8 cellular contexts compared by ENCODE assay signal in genomic region chr19:14405758-14406644, GRCh38. TPM values are rescaled to one million over a fixed set of nuclear protein-coding genes. Genes with fewer than 3 reads are reported as not detected.
DNase-seq lines count a peak whose midpoint lies in the region; ATAC-seq and TF ChIP-seq lines count a peak whose summit lies in the region.

No MANE protein-coding gene starts in this region.

- CTCF ChIA-PET in CD4-positive, alpha-beta T cell (lab: Charles Lee): interaction anchor here (0.6 to 11.4 kb wide), 12 partner anchors 9 to 269 kb away, joined by 3 to 93 read pairs (median 4); partner anchors contain the start of genes ADGRE5 and ASF1B
- CTCF ChIA-PET in IMR-90 (lab: Yijun Ruan, JAX): interaction anchor here (0.6 to 1.6 kb wide), 6 partner anchors 8 to 269 kb away, joined by 3 to 7 read pairs (median 4); partner anchors contain the start of gene ASF1B

- H3K9me1 ChIP-seq in IMR-90 (ENCODE audit: insufficient read depth, low read length): peaks cover 6% of the 10 kb centered on the region; the same call in 1 of the 2 replicates

- TF ChIP-seq CTCF in CD4-positive, alpha-beta T cell (IDR thresholded peaks at IDR 0.05): peak; percentile 85
- peak; percentile 83 for TF ChIP-seq CTCF in IMR-90 (conservative IDR thresholded peaks at IDR 0.05; ENCODE audit: low read depth, low read length)
- peak; percentile 77 for TF ChIP-seq CTCF in fibroblast of the aortic adventitia (IDR thresholded peaks at IDR 0.05; ENCODE audit: insufficient read depth, low read length)
- TF ChIP-seq CTCF in nephron progenitor cell (IDR thresholded peaks at IDR 0.05): peak; percentile 95

- no peak for TF ChIP-seq POLR2A in IMR-90 (IDR thresholded peaks at IDR 0.05; ENCODE audit: low read depth, low read length)

- peak overlapping the region; percentile 93 for H2AK9ac ChIP-seq in IMR-90 (replicated peaks; ENCODE audit: low read depth, low read length, poor library complexity)

- H3K4me3 ChIP-seq in IMR-90 (ENCODE audit: insufficient read depth, low read depth, low read length): peak overlapping the region; percentile 7; the same call in 1 of the 2 replicates
- no peak overlapping the region for H3K4me3 ChIP-seq in fibroblast of the aortic adventitia (ENCODE audit: low read depth, low read length)

- H3K14ac ChIP-seq in IMR-90 (replicated peaks; ENCODE audit: low read depth, low read length): no peak overlapping the region

- H3K4ac ChIP-seq in IMR-90 (ENCODE audit: low read depth, low read length): no peak overlapping the region

- intact Hi-C loops in CD4-positive, alpha-beta T cell (cut with DNase I, micrococcal nuclease): loop anchor here (1.0 to 2.0 kb wide), 4 partner anchors 45 to 270 kb away; partner anchors contain the start of gene ASF1B (in 2 of the 2)
- intact Hi-C loops in IMR-90 (cut with micrococcal nuclease): loop anchor here (1.0 to 2.0 kb wide), 2 partner anchors 206 to 257 kb away; no protein-coding TSS in a partner anchor
- intact Hi-C loops in activated T-helper 2 cell treated with anti-CD3 and anti-CD28 coated beads, Interferon-gamma antibody, Interleukin-2, Interleukin-4, amounts not matched to agents 10 μg/mL and 5 μg/mL and 100 μg/mL, durations not matched to agents 14 hours and 24 hours and 36 hours (cut with micrococcal nuclease): loop anchor here (1.0 kb wide), 1 partner anchor 45 kb away; no protein-coding TSS in a partner anchor

- H3K56ac ChIP-seq in IMR-90 (ENCODE audit: extremely low read depth, insufficient read depth, low read length): no peak overlapping the region

- H3K23ac ChIP-seq in IMR-90 (ENCODE audit: low read depth, low read length): no peak overlapping the region; the same call in 1 of the 2 replicates

- 22% methylated on average over 19 of the region's 61 CpGs; no CpG with 5 or more reads in 1 of the 2 experiments for WGBS in IMR-90 (ENCODE audit: extremely low coverage in 2 of 2, insufficient read length in 1 of 2), 2 experiments

- no peaks in the 10 kb centered on the region for H3K9me3 Mint-ChIP-seq in CD4-positive, alpha-beta T cell
- H3K9me3 Mint-ChIP-seq in activated T-helper 2 cell treated with anti-CD3 and anti-CD28 coated beads, Interferon-gamma antibody, Interleukin-2, Interleukin-4, amounts not matched to agents 10 μg/mL and 5 μg/mL and 100 μg/mL, durations not matched to agents 14 hours and 24 hours and 36 hours: no peaks in the 10 kb centered on the region
- no peaks in the 10 kb centered on the region for H3K9me3 Mint-ChIP-seq in nephron progenitor cell

- POLR2A ChIA-PET in CD4-positive, alpha-beta T cell (lab: Charles Lee): interaction anchor here (0.6 to 3.9 kb wide), 15 partner anchors 12 to 738 kb away, joined by 3 to 33 read pairs (median 7); partner anchors contain the start of genes ADGRE5 and ASF1B
- POLR2A ChIA-PET in IMR-90 (lab: Charles Lee; ENCODE audit: unreplicated experiment): no interaction called here

- H3K18ac ChIP-seq in IMR-90 (ENCODE audit: low read depth, low read length): no peak overlapping the region

- in situ Hi-C loops in IMR-90 (cut with MboI; ENCODE audit: low sequenced_read_pairs): no loop called here

- DNase-seq in CD4-positive, alpha-beta T cell: peak; percentile 78 to 90 (median 85)
- DNase-seq in IMR-90: peak; percentile 73
- peak; percentile 51 for DNase-seq in RPMI7951 (ENCODE audit: low read depth)
- DNase-seq in activated T-helper 2 cell treated with anti-CD3 and anti-CD28 coated beads, Interferon-gamma antibody, Interleukin-2, Interleukin-4, amounts not matched to agents 10 μg/mL and 5 μg/mL and 100 μg/mL, durations not matched to agents 14 hours and 24 hours and 36 hours (ENCODE audit: low spot score): peak; percentile 87
- peak; percentile 75 for DNase-seq in fibroblast of the aortic adventitia (ENCODE audit: low read depth)
- DNase-seq in nephron progenitor cell: peak; percentile 99
- peak; percentile 95 for DNase-seq in stimulated activated naive CD8-positive, alpha-beta T cell treated with anti-CD3 and anti-CD28 coated beads, Interleukin-15, Interleukin-2, amounts not matched to agents 100 U/mL and 50 U/mL, for 24 hours

- H3K4me3 Mint-ChIP-seq in CD4-positive, alpha-beta T cell: peak overlapping the region; percentile 69
- no peak overlapping the region for H3K4me3 Mint-ChIP-seq in activated T-helper 2 cell treated with anti-CD3 and anti-CD28 coated beads, Interferon-gamma antibody, Interleukin-2, Interleukin-4, amounts not matched to agents 10 μg/mL and 5 μg/mL and 100 μg/mL, durations not matched to agents 14 hours and 24 hours and 36 hours (ENCODE audit: low read depth)
- peak overlapping the region; percentile 81 for H3K4me3 Mint-ChIP-seq in nephron progenitor cell

- H3K36me3 ChIP-seq in IMR-90 (ENCODE audit: control insufficient read depth, insufficient read depth, low read length): peaks cover 50% of the 10 kb centered on the region

- peak overlapping the region; percentile 12; the same call in 1 of the 2 replicates for H3K4me2 ChIP-seq in IMR-90 (ENCODE audit: low read depth, low read length)

- dilution Hi-C loops in IMR-90 (cut with HindIII; ENCODE audit: low sequenced_read_pairs, unreplicated experiment): no loop called here

- H3K27ac Mint-ChIP-seq in CD4-positive, alpha-beta T cell: peak overlapping the region; percentile 92
- peak overlapping the region; percentile 65 for H3K27ac Mint-ChIP-seq in activated T-helper 2 cell treated with anti-CD3 and anti-CD28 coated beads, Interferon-gamma antibody, Interleukin-2, Interleukin-4, amounts not matched to agents 10 μg/mL and 5 μg/mL and 100 μg/mL, durations not matched to agents 14 hours and 24 hours and 36 hours
- peak overlapping the region; percentile 85 for H3K27ac Mint-ChIP-seq in nephron progenitor cell

- peaks cover 97% of the 10 kb centered on the region for H3K36me3 Mint-ChIP-seq in CD4-positive, alpha-beta T cell (ENCODE audit: low read depth)
- H3K36me3 Mint-ChIP-seq in activated T-helper 2 cell treated with anti-CD3 and anti-CD28 coated beads, Interferon-gamma antibody, Interleukin-2, Interleukin-4, amounts not matched to agents 10 μg/mL and 5 μg/mL and 100 μg/mL, durations not matched to agents 14 hours and 24 hours and 36 hours (ENCODE audit: low read depth): peaks cover 81% of the 10 kb centered on the region
- peaks cover 17% of the 10 kb centered on the region for H3K36me3 Mint-ChIP-seq in nephron progenitor cell (ENCODE audit: low read depth)

- H3K4me1 ChIP-seq in IMR-90 (ENCODE audit: control insufficient read depth, insufficient read depth, low read length): no peaks in the 10 kb centered on the region

- no peak overlapping the region for H4K91ac ChIP-seq in IMR-90 (ENCODE audit: insufficient read depth, low read depth, low read length)

- peak overlapping the region; percentile 60 for H2AK5ac ChIP-seq in IMR-90 (ENCODE audit: low read depth, low read length)

- peak overlapping the region; percentile 77 for H2AFZ ChIP-seq in IMR-90 (replicated peaks; ENCODE audit: low read length, poor library complexity)

- peak overlapping the region in 1 of 2 experiments; percentile 67; a peak in 1 of 4 replicates for H4K8ac ChIP-seq in IMR-90 (ENCODE audit: low read depth in 2 of 2, low read length in 2 of 2)

- H4K20me1 ChIP-seq in IMR-90 (ENCODE audit: insufficient read depth, low read length): peaks cover 25% of the 10 kb centered on the region

- peak; percentile 73 for ATAC-seq in CD4-positive, alpha-beta T cell (ENCODE audit: poor library complexity)
- ATAC-seq in GM19467 (IDR thresholded peaks at IDR 0.05; ENCODE audit: unreplicated experiment) (peak; percentile 53), IMR-90 (ENCODE audit: low read depth) (peak; percentile 95)
- ATAC-seq in stimulated activated naive CD8-positive, alpha-beta T cell treated with anti-CD3 and anti-CD28 coated beads, Interleukin-15, Interleukin-2, amounts not matched to agents 100 U/mL and 50 U/mL, for 24 hours: peak; percentile 63

- peaks cover 0 to 14% of the 10 kb centered on the region in 2 experiments; a peak in 2 of 4 replicates for H3K79me1 ChIP-seq in IMR-90 (ENCODE audit: low read depth in 1 of 2, low read length in 2 of 2)

- H2BK120ac ChIP-seq in IMR-90 (ENCODE audit: low read depth, low read length): no peak overlapping the region

- H3K9me3 ChIP-seq in CD4-positive, alpha-beta T cell (ENCODE audit: control insufficient read depth, low read length): no peaks in the 10 kb centered on the region
- no peaks in the 10 kb centered on the region; the same call in 1 of the 2 replicates for H3K9me3 ChIP-seq in IMR-90 (ENCODE audit: control insufficient read depth, insufficient read depth, low read length)

- H2BK20ac ChIP-seq in IMR-90 (ENCODE audit: low read depth, low read length): no peak overlapping the region

- H2BK5ac ChIP-seq in IMR-90 (ENCODE audit: low read depth, low read length, poor library complexity, severe bottlenecking): no peak overlapping the region

- no peaks in the 10 kb centered on the region for H3K27me3 Mint-ChIP-seq in CD4-positive, alpha-beta T cell
- H3K27me3 Mint-ChIP-seq in activated T-helper 2 cell treated with anti-CD3 and anti-CD28 coated beads, Interferon-gamma antibody, Interleukin-2, Interleukin-4, amounts not matched to agents 10 μg/mL and 5 μg/mL and 100 μg/mL, durations not matched to agents 14 hours and 24 hours and 36 hours (ENCODE audit: low read depth): no peaks in the 10 kb centered on the region
- no peaks in the 10 kb centered on the region for H3K27me3 Mint-ChIP-seq in nephron progenitor cell (ENCODE audit: low read depth, poor library complexity)

- BruUV-seq in IMR-90 (replicated peaks; lab: Mats Ljungman, UMichigan): no TSS peak

- TF ChIP-seq RAD21 in IMR-90 (IDR thresholded peaks at IDR 0.05; ENCODE audit: low read length): peak; percentile 79

- H3K27ac ChIP-seq in CD4-positive, alpha-beta T cell (ENCODE audit: low read depth, low read length): peak overlapping the region; percentile 56
- H3K27ac ChIP-seq in IMR-90 (ENCODE audit: insufficient read depth, low read length): no peak overlapping the region

- H3K4me1 Mint-ChIP-seq in CD4-positive, alpha-beta T cell (ENCODE audit: low read depth): peaks cover 29% of the 10 kb centered on the region
- peaks cover 6% of the 10 kb centered on the region for H3K4me1 Mint-ChIP-seq in activated T-helper 2 cell treated with anti-CD3 and anti-CD28 coated beads, Interferon-gamma antibody, Interleukin-2, Interleukin-4, amounts not matched to agents 10 μg/mL and 5 μg/mL and 100 μg/mL, durations not matched to agents 14 hours and 24 hours and 36 hours (ENCODE audit: low read depth)
- H3K4me1 Mint-ChIP-seq in nephron progenitor cell: peaks cover 22% of the 10 kb centered on the region

- no peak overlapping the region for H2BK15ac ChIP-seq in IMR-90 (ENCODE audit: low read depth, low read length)

- H3K9ac ChIP-seq in IMR-90 (ENCODE audit: low read depth, low read length): no peak overlapping the region

- no peaks in the 10 kb centered on the region for H3K27me3 ChIP-seq in CD4-positive, alpha-beta T cell (ENCODE audit: control insufficient read depth, insufficient read depth, low read length)
- no peaks in the 10 kb centered on the region for H3K27me3 ChIP-seq in IMR-90 (ENCODE audit: control insufficient read depth, insufficient read depth, low read length)

- no peak overlapping the region for H4K5ac ChIP-seq in IMR-90 (ENCODE audit: low read depth, low read length)

RNA-seq across cellular contexts. Expression of gene DDX39A, which starts 13.1 kb away (rescaled TPM):
- total RNA-seq in CD4-positive, alpha-beta T cell: 100 to 1,000 TPM; 296 to 299 TPM
- 77.5 and 83.0 TPM in 2 replicates for total RNA-seq in IMR-90 (2012; rRNA removed)
- polyA plus RNA-seq in IMR-90 (2012; rRNA removed): 82.5 and 89.3 TPM in 2 replicates
- polyA plus RNA-seq in IMR-90 (2012; cell fraction: cytosol; rRNA removed): 49.4 and 53.9 TPM in 2 replicates
- 436 and 719 TPM in 2 replicates for polyA plus RNA-seq in IMR-90 (2012; cell fraction: nucleus; rRNA removed; ENCODE audit: low replicate concordance)
- 154 and 173 TPM in 2 replicates for total RNA-seq in RPMI7951 (2014; rRNA removed; shearing (Covaris generic))
- total RNA-seq in activated T-helper 2 cell treated with anti-CD3 and anti-CD28 coated beads, Interferon-gamma antibody, Interleukin-2, Interleukin-4, amounts not matched to agents 10 μg/mL and 5 μg/mL and 100 μg/mL, durations not matched to agents 14 hours and 24 hours and 36 hours: 268 TPM in 2 replicates
- 32.5 and 60.6 TPM in 2 replicates for total RNA-seq in fibroblast of the aortic adventitia (ENCODE audit: low replicate concordance)

RNA-seq across cellular contexts. Expression of gene ADGRE5, which starts 24.8 kb away (rescaled TPM):
- total RNA-seq in CD4-positive, alpha-beta T cell: 100 to 1,000 TPM; 745 to 751 TPM
- total RNA-seq in IMR-90 (2012; rRNA removed) (7.5 and 7.7 TPM in 2 replicates), fibroblast of the aortic adventitia (ENCODE audit: low replicate concordance) (1.2 and 25.8 TPM in 2 replicates)
- polyA plus RNA-seq in IMR-90 (2012; rRNA removed): 14.6 and 15.0 TPM in 2 replicates
- 8.9 and 17.0 TPM in 2 replicates for polyA plus RNA-seq in IMR-90 (2012; cell fraction: cytosol; rRNA removed)
- 20.5 and 31.2 TPM in 2 replicates for polyA plus RNA-seq in IMR-90 (2012; cell fraction: nucleus; rRNA removed; ENCODE audit: low replicate concordance)
- 57.3 and 62.2 TPM in 2 replicates for total RNA-seq in RPMI7951 (2014; rRNA removed; shearing (Covaris generic))
- total RNA-seq in activated T-helper 2 cell treated with anti-CD3 and anti-CD28 coated beads, Interferon-gamma antibody, Interleukin-2, Interleukin-4, amounts not matched to agents 10 μg/mL and 5 μg/mL and 100 μg/mL, durations not matched to agents 14 hours and 24 hours and 36 hours: 177 and 183 TPM in 2 replicates

RNA-seq across cellular contexts. Expression of gene PKN1, which starts 27.1 kb away (rescaled TPM):
- total RNA-seq in CD4-positive, alpha-beta T cell: 100 to 1,000 TPM; 171 TPM
- 39.4 and 41.4 TPM in 2 replicates for total RNA-seq in IMR-90 (2012; rRNA removed)
- 39.1 and 44.1 TPM in 2 replicates for polyA plus RNA-seq in IMR-90 (2012; rRNA removed)
- polyA plus RNA-seq in IMR-90 (2012; cell fraction: cytosol; rRNA removed): 58.6 and 63.1 TPM in 2 replicates
- polyA plus RNA-seq in IMR-90 (2012; cell fraction: nucleus; rRNA removed; ENCODE audit: low replicate concordance): 50.6 and 92.0 TPM in 2 replicates
- total RNA-seq in RPMI7951 (2014; rRNA removed; shearing (Covaris generic)): 53.7 and 58.3 TPM in 2 replicates
- 171 and 172 TPM in 2 replicates for total RNA-seq in activated T-helper 2 cell treated with anti-CD3 and anti-CD28 coated beads, Interferon-gamma antibody, Interleukin-2, Interleukin-4, amounts not matched to agents 10 μg/mL and 5 μg/mL and 100 μg/mL, durations not matched to agents 14 hours and 24 hours and 36 hours
- total RNA-seq in fibroblast of the aortic adventitia (ENCODE audit: low replicate concordance): 164 and 342 TPM in 2 replicates
